In the genomic region with DNA sequence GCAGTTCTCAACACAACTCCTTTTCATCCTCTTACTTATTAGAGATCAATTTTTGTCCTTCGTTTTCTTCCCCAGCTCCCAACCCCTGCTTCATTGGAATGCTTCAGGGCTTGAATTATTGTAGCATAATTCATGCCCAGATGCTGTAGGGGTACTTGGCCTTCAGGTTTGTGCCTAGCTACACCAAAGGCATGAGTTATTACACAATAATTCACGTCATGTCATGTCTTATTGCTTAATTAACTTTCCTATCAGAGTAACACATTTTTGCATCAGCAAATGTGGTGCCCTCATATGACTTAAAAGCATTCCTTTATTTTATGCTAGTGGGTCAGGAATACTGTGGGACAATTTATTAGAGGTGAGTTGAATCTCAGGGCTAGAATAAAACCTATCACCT, we compare ENCODE assay signal across 26 cellular contexts.
"Had no signal": no experiment of that assay in that cellular context is flagged by ENCODE, and none has a peak within 500 bp of the region (broad histone marks: within the 10 kb centered on the region; RNA-seq: fewer than 3 reads in every experiment).

No MANE protein-coding gene starts in this region.

- H3K4me3 ChIP-seq: ascending aorta, psoas muscle, suprapubic skin, tibial artery had no signal

- H3K9me3 ChIP-seq: ascending aorta, psoas muscle, suprapubic skin, tibial artery had no signal

- H3K27ac ChIP-seq: ascending aorta, brain microvascular endothelial cell, epithelial cell of prostate, parathyroid adenoma, psoas muscle, suprapubic skin, tibial artery had no signal

- H3K79me2 ChIP-seq: parathyroid adenoma had no signal

- ATAC-seq: left cardiac atrium, left ventricle myocardium superior, psoas muscle, T-helper 17 cell, WTC11 had no signal

- H3K27me3 ChIP-seq: ascending aorta, brain microvascular endothelial cell, suprapubic skin, tibial artery had no signal

- H3K36me3 ChIP-seq: ascending aorta, brain microvascular endothelial cell, suprapubic skin, tibial artery had no signal

- H3K4me1 ChIP-seq: ascending aorta, parathyroid adenoma, psoas muscle, suprapubic skin, tibial artery had no signal

- H2AFZ ChIP-seq: parathyroid adenoma had no signal

- DNase-seq: activated CD4-positive, alpha-beta memory T cell treated with anti-CD3 and anti-CD28 coated beads, Interleukin-2, amount 10 ng/mL, durations not matched to agents 7 days and 5 days; activated CD4-positive, alpha-beta T cell treated with anti-CD3 and anti-CD28 coated beads for 1 hour; activated CD4-positive, alpha-beta T cell treated with anti-CD3 and anti-CD28 coated beads, Interleukin-2, amount 10 ng/mL, durations not matched to agents 7 days and 5 days; activated CD8-positive, alpha-beta memory T cell treated with anti-CD3 and anti-CD28 coated beads, Interleukin-2, amount 50 U/mL, for 48 hours; activated gamma-delta T cell; activated naive CD4-positive, alpha-beta T cell treated with anti-CD3 and anti-CD28 coated beads, Interleukin-2, amount 10 ng/mL, durations not matched to agents 7 days and 5 days; activated naive CD8-positive, alpha-beta T cell treated with anti-CD3 and anti-CD28 coated beads, Interleukin-2, amount 10 ng/mL, durations not matched to agents 7 days and 5 days; activated T-cell treated with anti-CD3 and anti-CD28 coated beads, Interleukin-2, amount 50 U/mL, for 24 hours; brain microvascular endothelial cell; dermis blood vessel endothelial cell; effector CD4-positive, alpha-beta T cell; left cardiac atrium; left ventricle myocardium superior; naive B cell; nucleus accumbens; psoas muscle; stimulated activated CD4-positive, alpha-beta T cell treated with anti-CD3 and anti-CD28 coated beads, Interleukin-15, amount 100 ng/mL, for 24 hours; stimulated activated naive CD4-positive, alpha-beta T cell; T-helper 17 cell; T1000; tibial artery had no signal
